Comparison of ENCODE assay signal across 11 cellular contexts in the genomic region with DNA sequence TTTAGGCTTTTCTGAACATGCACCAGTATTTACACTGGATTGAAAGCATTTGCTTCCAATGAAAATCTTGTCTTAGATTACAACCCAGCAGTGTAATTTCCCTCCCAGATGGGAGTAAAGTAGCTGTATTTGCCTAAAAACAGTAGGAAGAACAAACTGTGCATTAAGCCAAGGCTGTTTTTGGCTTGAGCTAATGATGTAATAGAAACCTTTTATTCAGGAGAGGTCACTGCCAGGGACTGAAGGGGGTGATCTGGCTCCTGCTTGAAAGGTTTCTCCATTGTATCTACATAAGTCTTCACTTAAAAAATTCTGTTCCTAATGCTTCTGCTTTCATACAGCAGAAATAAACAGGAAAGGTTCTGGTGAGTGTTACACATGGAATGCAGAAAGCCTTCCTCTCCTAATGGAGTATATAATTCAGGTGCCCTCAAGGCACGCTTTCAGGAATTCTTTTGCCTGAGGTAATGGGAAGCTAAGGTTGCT.
DNase-seq lines count a peak whose midpoint lies in the region; TF ChIP-seq lines count a peak whose summit lies in the region.
"Had no signal": no experiment of that assay in that cellular context is flagged by ENCODE, and none has a peak within 500 bp of the region (broad histone marks: within the 10 kb centered on the region; RNA-seq: fewer than 3 reads in every experiment).

No MANE protein-coding gene starts in this region.

- no peak overlapping the region for H2AFZ ChIP-seq in osteoblast (ENCODE audit: low read length)

- DNase-seq in HCEC 1CT: peak; percentile 12
- DNase-seq in NT2/D1 (ENCODE audit: low read depth, low spot score): peak; percentile 36
- DNase-seq in esophagus muscularis mucosa (ENCODE audit: extremely low spot score): no peak
- DNase-seq in osteoblast (ENCODE audit: insufficient read length, low spot score, missing footprints): no peak
- DNase-seq in SK-N-DZ (ENCODE audit: low spot score): no peak
- DNase-seq in hypothalamus (lab: John Stamatoyannopoulos, UW): no peak
- DNase-seq in uterus: no peak
- DNase-seq in 8988T: no peak
- DNase-seq: CD4-positive, alpha-beta memory T cell; natural killer cell; NCI-H2029 had no signal

- H3K9ac ChIP-seq in NT2/D1 (ENCODE audit: insufficient read length, low read depth): no peak overlapping the region

- H3K27me3 ChIP-seq in NT2/D1 (ENCODE audit: insufficient read depth, insufficient read length) (no peaks in the 10 kb centered on the region), esophagus muscularis mucosa (no peaks in the 10 kb centered on the region), osteoblast (ENCODE audit: insufficient read depth, low read length) (no peaks in the 10 kb centered on the region), uterus (no peaks in the 10 kb centered on the region)

- no peak for TF ChIP-seq EP300 in esophagus muscularis mucosa (IDR thresholded peaks at IDR 0.05)

- H3K27ac ChIP-seq in esophagus muscularis mucosa (replicated peaks in 1 of 4) (peak overlapping the region; percentile 65 to 79 (median 70)), osteoblast (ENCODE audit: low read depth, low read length) (no peak overlapping the region), uterus (peak overlapping the region in 1 of 2 donors; percentile 69)

- peak overlapping the region; percentile 78 for H3K4me2 ChIP-seq in osteoblast (ENCODE audit: insufficient read depth, low read length)

- peaks cover 4% of the 10 kb centered on the region for H3K4me1 ChIP-seq in NT2/D1 (ENCODE audit: insufficient read depth, insufficient read length)
- peaks cover 31 to 99% (median 90%) of the 10 kb centered on the region in 4 donors for H3K4me1 ChIP-seq in esophagus muscularis mucosa
- H3K4me1 ChIP-seq in osteoblast (ENCODE audit: insufficient read depth, low read length): peaks cover 12% of the 10 kb centered on the region
- H3K4me1 ChIP-seq in uterus: peaks cover 8 to 12% of the 10 kb centered on the region in 2 donors

- TF ChIP-seq CTCF in esophagus muscularis mucosa (IDR thresholded peaks at IDR 0.05) (no peak), osteoblast (IDR thresholded peaks at IDR 0.05; ENCODE audit: extremely low read depth, low read depth, low read length) (no peak), uterus (IDR thresholded peaks at IDR 0.05) (no peak)

- intact Hi-C loops in esophagus muscularis mucosa (cut with DNase I) (no loop called here), uterus (cut with DNase I; ENCODE audit: low total_unique reads) (no loop called here)

- H4K20me1 ChIP-seq in osteoblast (ENCODE audit: insufficient read depth, low read length): no peaks in the 10 kb centered on the region

- 39% methylated on average over 1 of the region's 1 CpG for WGBS in esophagus muscularis mucosa

- no peaks in the 10 kb centered on the region for H3K79me2 ChIP-seq in osteoblast (ENCODE audit: insufficient read depth, low read length)

- H3K4me3 ChIP-seq in NT2/D1 (ENCODE audit: insufficient read length, low read depth) (no peak overlapping the region), esophagus muscularis mucosa (no peak overlapping the region), osteoblast (ENCODE audit: insufficient read depth, low read length) (peak overlapping the region; percentile 21), uterus (no peak overlapping the region)

- H3K36me3 ChIP-seq in NT2/D1 (ENCODE audit: insufficient read depth, insufficient read length, low read length) (no peaks in the 10 kb centered on the region), esophagus muscularis mucosa (peaks cover 0 to 6% (median 3%) of the 10 kb centered on the region in 4 donors), osteoblast (ENCODE audit: insufficient read depth, low read length) (no peaks in the 10 kb centered on the region), uterus (no peaks in the 10 kb centered on the region)

- no peaks in the 10 kb centered on the region for H3K9me3 ChIP-seq in NT2/D1 (ENCODE audit: insufficient read depth, low read length)
- H3K9me3 ChIP-seq in esophagus muscularis mucosa: no peaks in the 10 kb centered on the region
- no peaks in the 10 kb centered on the region for H3K9me3 ChIP-seq in osteoblast (ENCODE audit: low read depth, low read length)
- no peaks in the 10 kb centered on the region for H3K9me3 ChIP-seq in uterus

- no peak for TF ChIP-seq POLR2A in esophagus muscularis mucosa (IDR thresholded peaks at IDR 0.05; ENCODE audit: low read depth)
- no peak for TF ChIP-seq POLR2A in uterus (IDR thresholded peaks at IDR 0.05)

Comparison
In these comparisons a context has a peak if more than half of its experiments do, and no peak if none do; other contexts are left out.
1. DNase-seq: peak in HCEC 1CT (single experiment) and NT2/D1 (single experiment); none in esophagus muscularis mucosa (single experiment), osteoblast (single experiment), SK-N-DZ (single experiment), hypothalamus (0 of 51), uterus (0 of 2) and 8988T (single experiment).